In the genomic region with DNA sequence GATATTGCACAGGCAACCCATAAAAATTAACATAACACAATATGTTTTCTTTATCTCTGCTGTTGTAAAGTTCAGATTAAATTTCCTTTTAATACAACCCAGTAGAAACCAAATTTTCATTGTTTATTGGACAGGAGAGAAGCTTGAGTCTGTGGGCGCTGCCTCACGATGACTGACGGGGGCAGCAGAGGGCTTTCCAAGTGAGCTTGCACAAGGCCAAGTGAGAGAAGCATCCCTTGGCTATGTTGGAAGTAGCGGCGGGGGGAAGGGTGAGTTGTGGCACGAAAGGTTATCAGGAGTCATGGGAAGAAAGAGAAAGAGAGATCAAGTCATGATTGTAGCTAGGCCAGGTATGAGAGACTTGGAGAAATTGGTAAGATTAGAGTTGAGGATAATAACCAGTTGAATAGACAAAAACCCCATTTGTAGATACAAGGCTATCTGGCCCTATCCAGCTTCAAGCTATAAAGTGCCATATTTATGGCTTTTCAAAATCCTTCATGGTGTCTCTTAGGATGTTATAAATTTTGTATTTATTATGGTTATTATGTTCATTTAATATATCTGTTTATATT, we compare ENCODE assay signal across 8 cellular contexts.
A peak's percentile ranks its signal among the peaks of the same experiment; 100 is the strongest.
DNase-seq lines count a peak whose midpoint lies in the region; ATAC-seq and TF ChIP-seq lines count a peak whose summit lies in the region.

No MANE protein-coding gene starts in this region.

- peak overlapping the region; percentile 37 for H3K9ac ChIP-seq in SK-N-MC (ENCODE audit: insufficient read length)
- no peak overlapping the region for H3K9ac ChIP-seq in fibroblast of lung (ENCODE audit: insufficient read depth, low read length)

- peaks cover 3% of the 10 kb centered on the region for H3K4me1 Mint-ChIP-seq in neural crest cell

- peak; percentile 78 for ATAC-seq in GM19438 (IDR thresholded peaks at IDR 0.05; ENCODE audit: low read depth, unreplicated experiment)
- ATAC-seq in HG03439 (IDR thresholded peaks at IDR 0.05; ENCODE audit: unreplicated experiment) = no peak

- no peaks in the 10 kb centered on the region for H3K27me3 ChIP-seq in fibroblast of lung (ENCODE audit: control insufficient read depth, insufficient read depth, low read length)

- H3K27ac Mint-ChIP-seq in neural crest cell (ENCODE audit: unreplicated experiment) = no peak overlapping the region

- no peak overlapping the region for H3K4me2 ChIP-seq in fibroblast of lung (ENCODE audit: extremely low read depth, insufficient read depth, low read length)

- no peaks in the 10 kb centered on the region for H3K4me1 ChIP-seq in fibroblast of lung (ENCODE audit: control insufficient read depth, extremely low read depth, insufficient read depth, low read length)

- no peak overlapping the region for H2AFZ ChIP-seq in fibroblast of lung (ENCODE audit: low read length)

- DNase-seq in DMS53 treated with DMSO at 0.1 percent for 48 hours (lab: John Stamatoyannopoulos, UW; ENCODE audit: unreplicated experiment) (peak; percentile 6), HT-29 (ENCODE audit: low spot score) (peak; percentile 63), SK-N-MC (ENCODE audit: low read depth, low spot score) (peak; percentile 76), fibroblast of lung (ENCODE audit: low read depth in 2 of 2) (peak; percentile 29 to 55), neural crest cell (ENCODE audit: low read depth, low spot score) (peak; percentile 66), activated gamma-delta T cell (lab: John Stamatoyannopoulos, UW) (no peak)

- no peaks in the 10 kb centered on the region for H4K20me1 ChIP-seq in fibroblast of lung (ENCODE audit: control insufficient read depth, extremely low read depth, insufficient read depth, low read length)

- H3K9me3 ChIP-seq in SK-N-MC (ENCODE audit: low read depth, low read length) = no peaks in the 10 kb centered on the region
- H3K9me3 ChIP-seq in fibroblast of lung (ENCODE audit: control insufficient read depth, insufficient read depth, low read depth, low read length) = no peaks in the 10 kb centered on the region

- H3K36me3 ChIP-seq in SK-N-MC (ENCODE audit: insufficient read depth, low read length) (no peaks in the 10 kb centered on the region), fibroblast of lung (ENCODE audit: control insufficient read depth, insufficient read depth, low read length) (no peaks in the 10 kb centered on the region)

- H3K27me3 Mint-ChIP-seq in neural crest cell (ENCODE audit: low read depth) = peaks cover 2% of the 10 kb centered on the region

- peaks cover 3% of the 10 kb centered on the region for H3K36me3 Mint-ChIP-seq in neural crest cell (ENCODE audit: low read depth)

- H3K4me3 Mint-ChIP-seq in neural crest cell = no peak overlapping the region

- H3K9me3 Mint-ChIP-seq in neural crest cell = peaks cover 7% of the 10 kb centered on the region

- TF ChIP-seq CTCF in fibroblast of lung (conservative IDR thresholded peaks at IDR 0.05 in 1 of 2, IDR thresholded peaks at IDR 0.05 in 1 of 2; ENCODE audit: low read depth in 1 of 2, low read length in 2 of 2) (peak; percentile 26 to 81), neural crest cell (conservative IDR thresholded peaks at IDR 0.05) (peak; percentile 85)

- no peaks in the 10 kb centered on the region for H3K79me2 ChIP-seq in fibroblast of lung (ENCODE audit: control insufficient read depth, insufficient read depth, low read length)

- peak overlapping the region; percentile 49 for H3K4me3 ChIP-seq in SK-N-MC
- no peak overlapping the region for H3K4me3 ChIP-seq in fibroblast of lung (replicated peaks in 1 of 4; ENCODE audit: control extremely low read depth in 1 of 4, insufficient read depth in 1 of 4, low read depth in 3 of 4, low read length in 4 of 4)

- peak overlapping the region; percentile 91 for H3K27ac ChIP-seq in SK-N-MC
- no peak overlapping the region for H3K27ac ChIP-seq in fibroblast of lung (ENCODE audit: insufficient read depth, low read length)
